20 cellular contexts compared by ENCODE assay signal in the genomic region with DNA sequence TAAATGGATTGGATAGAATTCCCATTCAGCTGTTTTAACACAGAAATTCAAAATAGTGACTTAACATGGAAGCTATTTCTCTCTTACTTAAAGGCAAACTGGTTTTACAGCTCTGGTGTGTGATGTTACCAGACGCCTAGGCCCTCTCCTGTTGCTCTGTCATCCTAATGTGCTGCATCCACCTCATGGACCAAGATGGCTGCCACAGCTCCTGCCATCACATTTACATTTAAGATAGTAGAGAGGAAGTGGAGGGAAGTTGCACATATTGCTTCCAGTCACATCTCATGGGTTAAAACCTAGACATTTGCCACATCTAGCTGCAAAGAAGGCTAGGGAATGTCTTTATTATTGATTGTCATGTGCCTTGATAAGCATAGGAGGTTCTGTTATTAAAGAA.
DNase-seq lines count a peak whose midpoint lies in the region; ATAC-seq and TF ChIP-seq lines count a peak whose summit lies in the region.
"Had no signal": no experiment of that assay in that cellular context is flagged by ENCODE, and none has a peak within 500 bp of the region (broad histone marks: within the 10 kb centered on the region; RNA-seq: fewer than 3 reads in every experiment).

No MANE protein-coding gene starts in this region.

- no peaks in the 10 kb centered on the region for H3K4me1 ChIP-seq in esophagus muscularis mucosa
- H3K4me1 ChIP-seq: BE2C, BLaER1 had no signal

- no peaks in the 10 kb centered on the region for H3K36me3 ChIP-seq in esophagus muscularis mucosa
- H3K36me3 ChIP-seq: BE2C, BLaER1 had no signal

- H3K36me3 Mint-ChIP-seq in WTC11 = no peaks in the 10 kb centered on the region
- H3K36me3 Mint-ChIP-seq: CD14-positive monocyte; CD4-positive, alpha-beta memory T cell; CD4-positive, CD25-positive, alpha-beta regulatory T cell; CD8-positive, alpha-beta memory T cell had no signal

- H3K27ac ChIP-seq in esophagus muscularis mucosa (replicated peaks in 1 of 4) = no peak overlapping the region
- H3K27ac ChIP-seq: BLaER1 had no signal

- no peak for TF ChIP-seq EP300 in esophagus muscularis mucosa (IDR thresholded peaks at IDR 0.05)

- peaks cover 10% of the 10 kb centered on the region; the same call in 1 of the 2 replicates for H3K4me1 Mint-ChIP-seq in WTC11
- H3K4me1 Mint-ChIP-seq: CD14-positive monocyte; CD4-positive, alpha-beta memory T cell; CD4-positive, CD25-positive, alpha-beta regulatory T cell; CD8-positive, alpha-beta memory T cell had no signal

- peaks cover 0 to 5% (median 0%) of the 10 kb centered on the region in 4 donors for H3K9me3 ChIP-seq in esophagus muscularis mucosa
- H3K9me3 ChIP-seq: BE2C, BLaER1 had no signal

- CTCF ChIA-PET in WTC11 (lab: Charles Lee) = no interaction called here

- H3K4me3 ChIP-seq in esophagus muscularis mucosa = no peak overlapping the region
- H3K4me3 ChIP-seq: BLaER1 had no signal

- TF ChIP-seq POLR2A in esophagus muscularis mucosa (IDR thresholded peaks at IDR 0.05; ENCODE audit: low read depth) = no peak

- peaks cover 19% of the 10 kb centered on the region for H3K9me3 Mint-ChIP-seq in WTC11

- no peak for TF ChIP-seq CTCF in WTC11 (IDR thresholded peaks at IDR 0.05)
- TF ChIP-seq CTCF in esophagus muscularis mucosa (IDR thresholded peaks at IDR 0.05) = no peak

- no peak overlapping the region for H3K27ac Mint-ChIP-seq in WTC11
- H3K27ac Mint-ChIP-seq: CD14-positive monocyte; CD4-positive, alpha-beta memory T cell; CD4-positive, CD25-positive, alpha-beta regulatory T cell; CD8-positive, alpha-beta memory T cell had no signal

- ATAC-seq in WTC11 = no peak

- 91% methylated on average over 1 of the region's 1 CpG for WGBS in esophagus muscularis mucosa

- no peak overlapping the region for H3K4me3 Mint-ChIP-seq in WTC11
- H3K4me3 Mint-ChIP-seq: CD14-positive monocyte; CD4-positive, alpha-beta memory T cell; CD4-positive, CD25-positive, alpha-beta regulatory T cell; CD8-positive, alpha-beta memory T cell had no signal

- no peaks in the 10 kb centered on the region for H3K27me3 ChIP-seq in esophagus muscularis mucosa
- H3K27me3 ChIP-seq: BE2C, BLaER1 had no signal

- DNase-seq in WTC11 (ENCODE audit: low spot score) (no peak), esophagus muscularis mucosa (ENCODE audit: extremely low spot score) (peak; percentile 10), DMS79 (lab: John Stamatoyannopoulos, UW) (no peak), NCI-H2029 (lab: John Stamatoyannopoulos, UW) (no peak)
- no peak for DNase-seq in stimulated activated CD8-positive, alpha-beta memory T cell treated with anti-CD3 and anti-CD28 coated beads, Interleukin-4, amount 100 ng/mL, for 48 hours
- DNase-seq: 8988T; ACHN; BE2C; C1 segment of cervical spinal cord; CD4-positive, alpha-beta memory T cell; CD4-positive, CD25-positive, alpha-beta regulatory T cell; CD8-positive, alpha-beta memory T cell; COR-L47; DMS 273 treated with DMSO at 0.1 percent for 48 hours; DMS153; DMS53; DMS79 treated with DMSO at 0.1 percent for 48 hours; GF-D8 had no signal

- H3K27me3 Mint-ChIP-seq in WTC11 (ENCODE audit: low read depth) = no peaks in the 10 kb centered on the region
- H3K27me3 Mint-ChIP-seq: CD4-positive, alpha-beta memory T cell; CD4-positive, CD25-positive, alpha-beta regulatory T cell; CD8-positive, alpha-beta memory T cell had no signal

- POLR2A ChIA-PET in WTC11 (lab: Charles Lee) = no interaction called here

- intact Hi-C loops in esophagus muscularis mucosa (cut with DNase I) = no loop called here

TF ChIP-seq in WTC11, 78 proteins besides CTCF, POLR2A, EP300 and RAD21:
- TF ChIP-seq GTF2I (CRISPR knock-in tag; conservative IDR thresholded peaks at IDR 0.05) (0 out of 2 replicates have a peak, but pooled peaks have one; percentile 32), ZNF317 (CRISPR knock-in tag; IDR thresholded peaks at IDR 0.05; ENCODE audit: borderline replicate concordance, low read depth) (no peak), NR1H2 (CRISPR knock-in tag; IDR thresholded peaks at IDR 0.05) (no peak), ARID4B (CRISPR knock-in tag; IDR thresholded peaks at IDR 0.05; ENCODE audit: borderline replicate concordance) (no peak)
